In genomic region chr2:215316336-215316735, GRCh38 we compare ENCODE assay signal across 19 cellular contexts.
"Had no signal": no experiment of that assay in that cellular context is flagged by ENCODE, and none has a peak within 500 bp of the region (broad histone marks: within the 10 kb centered on the region; RNA-seq: fewer than 3 reads in every experiment).

No MANE protein-coding gene starts in this region.

- H3K27me3 ChIP-seq: gastroesophageal sphincter, sigmoid colon, suprapubic skin, upper lobe of left lung had no signal

- H3K9me3 ChIP-seq: gastroesophageal sphincter, left lung, sigmoid colon, suprapubic skin, upper lobe of left lung had no signal

- ATAC-seq: effector memory CD8-positive, alpha-beta T cell; gastroesophageal sphincter; left lung had no signal

- H3K4me3 Mint-ChIP-seq: activated naive CD4-positive, alpha-beta T cell treated with anti-CD3 and anti-CD28 coated beads, Interleukin-2, amount 10 ng/mL, durations not matched to agents 7 days and 5 days; brain; central memory CD8-positive, alpha-beta T cell; dendritic cell treated with granulocyte-macrophage colony-stimulating factor and Interleukin-4, amounts not matched to agents 40 ng/mL and 50 ng/mL, for 4 days; effector memory CD8-positive, alpha-beta T cell; nephron progenitor cell; T-helper 1 cell treated with Interleukin-12 subunit alpha and Interleukin-12 subunit beta and Interleukin-4 antibody, amounts not matched to agents 30 μg/mL and 1 μg/mL, for 36 hours had no signal

- DNase-seq: activated CD4-positive, alpha-beta T cell treated with anti-CD3 and anti-CD28 coated beads, Interleukin-2, amount 50 U/mL, for 4 hours; activated naive CD4-positive, alpha-beta T cell treated with anti-CD3 and anti-CD28 coated beads, Interleukin-2, amount 10 ng/mL, durations not matched to agents 7 days and 5 days; amygdala; effector memory CD8-positive, alpha-beta T cell; islet precursor cell; left lung; mesenchymal stem cell; nephron progenitor cell; sigmoid colon; stimulated activated CD4-positive, alpha-beta T cell treated with anti-CD3 and anti-CD28 coated beads, Interleukin-12 subunit alpha, Interleukin-12 subunit beta, amount 100 ng/mL, for 4 hours; stimulated activated naive CD4-positive, alpha-beta T cell; upper lobe of left lung had no signal

- H3K4me3 ChIP-seq: gastroesophageal sphincter, left lung, sigmoid colon, suprapubic skin, upper lobe of left lung had no signal

- H3K27ac ChIP-seq: epithelial cell of prostate, gastroesophageal sphincter, left lung, sigmoid colon, suprapubic skin, upper lobe of left lung had no signal

- H3K27ac Mint-ChIP-seq: dendritic cell treated with granulocyte-macrophage colony-stimulating factor and Interleukin-4, amounts not matched to agents 40 ng/mL and 50 ng/mL, for 4 days; nephron progenitor cell; T-helper 1 cell treated with Interleukin-12 subunit alpha and Interleukin-12 subunit beta and Interleukin-4 antibody, amounts not matched to agents 30 μg/mL and 1 μg/mL, for 36 hours had no signal

- H3K9me3 Mint-ChIP-seq: activated naive CD4-positive, alpha-beta T cell treated with anti-CD3 and anti-CD28 coated beads, Interleukin-2, amount 10 ng/mL, durations not matched to agents 7 days and 5 days; central memory CD8-positive, alpha-beta T cell; dendritic cell treated with granulocyte-macrophage colony-stimulating factor and Interleukin-4, amounts not matched to agents 40 ng/mL and 50 ng/mL, for 4 days; effector memory CD8-positive, alpha-beta T cell; T-helper 1 cell treated with Interleukin-12 subunit alpha and Interleukin-12 subunit beta and Interleukin-4 antibody, amounts not matched to agents 30 μg/mL and 1 μg/mL, for 36 hours had no signal

- H3K27me3 Mint-ChIP-seq: activated naive CD4-positive, alpha-beta T cell treated with anti-CD3 and anti-CD28 coated beads, Interleukin-2, amount 10 ng/mL, durations not matched to agents 7 days and 5 days; central memory CD8-positive, alpha-beta T cell; dendritic cell treated with granulocyte-macrophage colony-stimulating factor and Interleukin-4, amounts not matched to agents 40 ng/mL and 50 ng/mL, for 4 days; effector memory CD8-positive, alpha-beta T cell had no signal
